1 cellular context compared by ENCODE assay signal in the genomic region with DNA sequence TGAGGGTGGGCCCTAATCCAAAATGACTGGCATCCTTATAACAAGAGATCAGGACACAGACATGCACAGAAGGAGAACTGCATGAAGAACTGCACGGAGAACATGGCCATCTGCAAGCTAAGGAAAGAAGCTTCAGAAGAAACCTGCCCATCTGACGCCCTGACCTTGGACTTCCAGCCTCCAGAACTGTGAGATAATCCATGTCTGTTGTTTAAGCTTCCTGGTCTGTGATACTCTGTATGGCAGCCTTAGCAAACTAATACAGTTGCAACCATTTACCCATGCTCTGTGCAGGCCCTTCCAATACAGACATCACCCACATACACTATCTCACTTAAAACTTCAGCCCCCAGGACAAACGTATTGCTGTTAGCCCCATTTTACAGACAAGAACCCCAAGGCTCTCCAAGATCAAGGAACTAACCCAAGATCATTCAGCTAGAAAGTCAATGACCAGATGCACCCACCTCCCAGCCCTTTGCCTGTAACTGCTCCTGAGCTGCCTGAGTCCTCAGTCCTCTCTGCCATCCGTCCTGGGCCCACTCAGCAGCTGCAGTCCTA.
A peak's percentile ranks its signal among the peaks of the same experiment; 100 is the strongest.
TF ChIP-seq lines count a peak whose summit lies in the region.

No MANE protein-coding gene starts in this region.

TF ChIP-seq in HepG2, 621 proteins besides CTCF, POLR2A, EP300 and RAD21 (continued from another document):
- TF ChIP-seq, protein P1, sequence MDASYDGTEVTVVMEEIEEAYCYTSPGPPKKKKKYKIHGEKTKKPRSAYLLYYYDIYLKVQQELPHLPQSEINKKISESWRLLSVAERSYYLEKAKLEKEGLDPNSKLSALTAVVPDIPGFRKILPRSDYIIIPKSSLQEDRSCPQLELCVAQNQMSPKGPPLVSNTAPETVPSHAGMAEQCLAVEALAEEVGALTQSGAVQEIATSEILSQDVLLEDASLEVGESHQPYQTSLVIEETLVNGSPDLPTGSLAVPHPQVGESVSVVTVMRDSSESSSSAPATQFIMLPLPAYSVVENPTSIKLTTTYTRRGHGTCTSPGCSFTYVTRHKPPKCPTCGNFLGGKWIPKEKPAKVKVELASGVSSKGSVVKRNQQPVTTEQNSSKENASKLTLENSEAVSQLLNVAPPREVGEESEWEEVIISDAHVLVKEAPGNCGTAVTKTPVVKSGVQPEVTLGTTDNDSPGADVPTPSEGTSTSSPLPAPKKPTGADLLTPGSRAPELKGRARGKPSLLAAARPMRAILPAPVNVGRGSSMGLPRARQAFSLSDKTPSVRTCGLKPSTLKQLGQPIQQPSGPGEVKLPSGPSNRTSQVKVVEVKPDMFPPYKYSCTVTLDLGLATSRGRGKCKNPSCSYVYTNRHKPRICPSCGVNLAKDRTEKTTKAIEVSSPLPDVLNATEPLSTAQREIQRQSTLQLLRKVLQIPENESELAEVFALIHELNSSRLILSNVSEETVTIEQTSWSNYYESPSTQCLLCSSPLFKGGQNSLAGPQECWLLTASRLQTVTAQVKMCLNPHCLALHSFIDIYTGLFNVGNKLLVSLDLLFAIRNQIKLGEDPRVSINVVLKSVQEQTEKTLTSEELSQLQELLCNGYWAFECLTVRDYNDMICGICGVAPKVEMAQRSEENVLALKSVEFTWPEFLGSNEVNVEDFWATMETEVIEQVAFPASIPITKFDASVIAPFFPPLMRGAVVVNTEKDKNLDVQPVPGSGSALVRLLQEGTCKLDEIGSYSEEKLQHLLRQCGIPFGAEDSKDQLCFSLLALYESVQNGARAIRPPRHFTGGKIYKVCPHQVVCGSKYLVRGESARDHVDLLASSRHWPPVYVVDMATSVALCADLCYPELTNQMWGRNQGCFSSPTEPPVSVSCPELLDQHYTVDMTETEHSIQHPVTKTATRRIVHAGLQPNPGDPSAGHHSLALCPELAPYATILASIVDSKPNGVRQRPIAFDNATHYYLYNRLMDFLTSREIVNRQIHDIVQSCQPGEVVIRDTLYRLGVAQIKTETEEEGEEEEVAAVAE (CRISPR knock-in tag; IDR thresholded peaks at IDR 0.05; ENCODE audit: borderline replicate concordance): no peak
- TF ChIP-seq ZNF629 (CRISPR knock-in tag; conservative IDR thresholded peaks at IDR 0.05) (peak; percentile 90), SP140L (CRISPR knock-in tag; IDR thresholded peaks at IDR 0.05; ENCODE audit: borderline replicate concordance) (no peak), ZNF782 (CRISPR knock-in tag; IDR thresholded peaks at IDR 0.05; ENCODE audit: borderline replicate concordance) (no peak), CHD4 (IDR thresholded peaks at IDR 0.05; ENCODE audit: borderline replicate concordance, low read length) (no peak), BRD4 (CRISPR knock-in tag; IDR thresholded peaks at IDR 0.05) (0 out of 2 replicates have a peak, but pooled peaks have one; percentile 36), ZNF563 (CRISPR knock-in tag; IDR thresholded peaks at IDR 0.05) (no peak), ZNF263 (CRISPR knock-in tag; IDR thresholded peaks at IDR 0.05) (peak; percentile 24; the same call in 1 of the 2 replicates), ZNF788 (CRISPR knock-in tag; IDR thresholded peaks at IDR 0.05; ENCODE audit: borderline replicate concordance) (no peak), GABPA (IDR thresholded peaks at IDR 0.05; ENCODE audit: low read depth, low read length) (no peak), GABPA (CRISPR knock-in tag; IDR thresholded peaks at IDR 0.05; ENCODE audit: low read depth) (no peak), ZNF12 (CRISPR knock-in tag; IDR thresholded peaks at IDR 0.05) (peak; percentile 58; the same call in 1 of the 2 replicates), MXI1 (IDR thresholded peaks at IDR 0.05; ENCODE audit: borderline replicate concordance, low read depth, low read length) (no peak), ZSCAN30 (CRISPR knock-in tag; IDR thresholded peaks at IDR 0.05) (no peak), TSC22D2 (CRISPR knock-in tag; IDR thresholded peaks at IDR 0.05; ENCODE audit: borderline replicate concordance) (no peak)
- TF ChIP-seq, protein P2, sequence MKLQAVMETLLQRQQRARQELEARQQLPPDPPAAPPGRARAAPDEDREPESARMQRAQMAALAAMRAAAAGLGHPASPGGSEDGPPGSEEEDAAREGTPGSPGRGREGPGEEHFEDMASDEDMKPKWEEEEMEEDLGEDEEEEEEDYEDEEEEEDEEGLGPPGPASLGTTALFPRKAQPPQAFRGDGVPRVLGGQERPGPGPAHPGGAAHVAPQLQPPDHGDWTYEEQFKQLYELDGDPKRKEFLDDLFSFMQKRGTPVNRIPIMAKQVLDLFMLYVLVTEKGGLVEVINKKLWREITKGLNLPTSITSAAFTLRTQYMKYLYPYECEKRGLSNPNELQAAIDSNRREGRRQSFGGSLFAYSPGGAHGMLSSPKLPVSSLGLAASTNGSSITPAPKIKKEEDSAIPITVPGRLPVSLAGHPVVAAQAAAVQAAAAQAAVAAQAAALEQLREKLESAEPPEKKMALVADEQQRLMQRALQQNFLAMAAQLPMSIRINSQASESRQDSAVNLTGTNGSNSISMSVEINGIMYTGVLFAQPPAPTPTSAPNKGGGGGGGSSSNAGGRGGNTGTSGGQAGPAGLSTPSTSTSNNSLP (IDR thresholded peaks at IDR 0.05; ENCODE audit: low read depth, low read length): no peak
- TF ChIP-seq, protein P3, sequence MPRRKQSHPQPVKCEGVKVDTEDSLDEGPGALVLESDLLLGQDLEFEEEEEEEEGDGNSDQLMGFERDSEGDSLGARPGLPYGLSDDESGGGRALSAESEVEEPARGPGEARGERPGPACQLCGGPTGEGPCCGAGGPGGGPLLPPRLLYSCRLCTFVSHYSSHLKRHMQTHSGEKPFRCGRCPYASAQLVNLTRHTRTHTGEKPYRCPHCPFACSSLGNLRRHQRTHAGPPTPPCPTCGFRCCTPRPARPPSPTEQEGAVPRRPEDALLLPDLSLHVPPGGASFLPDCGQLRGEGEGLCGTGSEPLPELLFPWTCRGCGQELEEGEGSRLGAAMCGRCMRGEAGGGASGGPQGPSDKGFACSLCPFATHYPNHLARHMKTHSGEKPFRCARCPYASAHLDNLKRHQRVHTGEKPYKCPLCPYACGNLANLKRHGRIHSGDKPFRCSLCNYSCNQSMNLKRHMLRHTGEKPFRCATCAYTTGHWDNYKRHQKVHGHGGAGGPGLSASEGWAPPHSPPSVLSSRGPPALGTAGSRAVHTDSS (CRISPR knock-in tag; conservative IDR thresholded peaks at IDR 0.05): no peak
- TF ChIP-seq, protein P4, sequence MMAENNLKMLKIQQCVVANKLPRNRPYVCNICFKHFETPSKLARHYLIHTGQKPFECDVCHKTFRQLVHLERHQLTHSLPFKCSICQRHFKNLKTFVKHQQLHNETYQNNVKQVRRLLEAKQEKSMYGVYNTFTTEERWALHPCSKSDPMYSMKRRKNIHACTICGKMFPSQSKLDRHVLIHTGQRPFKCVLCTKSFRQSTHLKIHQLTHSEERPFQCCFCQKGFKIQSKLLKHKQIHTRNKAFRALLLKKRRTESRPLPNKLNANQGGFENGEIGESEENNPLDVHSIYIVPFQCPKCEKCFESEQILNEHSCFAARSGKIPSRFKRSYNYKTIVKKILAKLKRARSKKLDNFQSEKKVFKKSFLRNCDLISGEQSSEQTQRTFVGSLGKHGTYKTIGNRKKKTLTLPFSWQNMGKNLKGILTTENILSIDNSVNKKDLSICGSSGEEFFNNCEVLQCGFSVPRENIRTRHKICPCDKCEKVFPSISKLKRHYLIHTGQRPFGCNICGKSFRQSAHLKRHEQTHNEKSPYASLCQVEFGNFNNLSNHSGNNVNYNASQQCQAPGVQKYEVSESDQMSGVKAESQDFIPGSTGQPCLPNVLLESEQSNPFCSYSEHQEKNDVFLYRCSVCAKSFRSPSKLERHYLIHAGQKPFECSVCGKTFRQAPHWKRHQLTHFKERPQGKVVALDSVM (CRISPR knock-in tag; IDR thresholded peaks at IDR 0.05): no peak
